ENCODE assay signal across 12 cellular contexts in genomic region chr16:4090476-4090875, GRCh38. TPM values are rescaled to one million over a fixed set of nuclear protein-coding genes. Genes with fewer than 3 reads are reported as not detected.
DNase-seq lines count a peak whose midpoint lies in the region; ATAC-seq and TF ChIP-seq lines count a peak whose summit lies in the region.
"Had no signal": no experiment of that assay in that cellular context is flagged by ENCODE, and none has a peak within 500 bp of the region (broad histone marks: within the 10 kb centered on the region; RNA-seq: fewer than 3 reads in every experiment).

No MANE protein-coding gene starts in this region.

- no peak overlapping the region for H2BK120ac ChIP-seq in H9 (ENCODE audit: low read depth, low read length, poor library complexity, severe bottlenecking)

- ATAC-seq in left lung: peak; percentile 49
- ATAC-seq in GM19452 (IDR thresholded peaks at IDR 0.05; ENCODE audit: unreplicated experiment): no peak
- ATAC-seq in GM21447 (IDR thresholded peaks at IDR 0.05; ENCODE audit: unreplicated experiment): no peak

- no peak for TF ChIP-seq CTCF in H9 (conservative IDR thresholded peaks at IDR 0.05)
- TF ChIP-seq CTCF in left lung (IDR thresholded peaks at IDR 0.05): no peak
- no peak for TF ChIP-seq CTCF in sigmoid colon (IDR thresholded peaks at IDR 0.05)

- no peaks in the 10 kb centered on the region for H3K23me2 ChIP-seq in H9 (ENCODE audit: insufficient read length, low read depth, low read length, poor library complexity, severe bottlenecking)

- H3K23ac ChIP-seq in H9 (ENCODE audit: insufficient read length, low read depth, low read length): no peak overlapping the region

- H2AFZ ChIP-seq in H9 (ENCODE audit: low read length): no peak overlapping the region

- H3K27me3 ChIP-seq in H9 (ENCODE audit: insufficient read depth, low read length) (no peaks in the 10 kb centered on the region), duodenal mucosa (ENCODE audit: control insufficient read depth in 1 of 2, insufficient read depth in 2 of 2, low read length in 2 of 2) (no peaks in the 10 kb centered on the region), left lung (no peaks in the 10 kb centered on the region), sigmoid colon (no peaks in the 10 kb centered on the region)
- H3K27me3 ChIP-seq: dorsolateral prefrontal cortex had no signal

- H3K56ac ChIP-seq in H9 (ENCODE audit: insufficient read length, low read depth, low read length): no peak overlapping the region

- H3K4me3 ChIP-seq in duodenal mucosa (ENCODE audit: low read depth in 1 of 2, low read length in 2 of 2) (peak overlapping the region; percentile 32 to 60), left lung (no peak overlapping the region), sigmoid colon (peak overlapping the region in 2 of 4 donors; percentile 19 to 21)

- H2BK12ac ChIP-seq in H9 (ENCODE audit: insufficient read length, low read depth, low read length): no peak overlapping the region

- no peak overlapping the region for H3K4me3 Mint-ChIP-seq in H9
- H3K4me3 Mint-ChIP-seq: CD4-positive, CD25-positive, alpha-beta regulatory T cell had no signal

- no peak overlapping the region for H3K18ac ChIP-seq in H9 (ENCODE audit: insufficient read length, low read depth, low read length)

- no peak overlapping the region for H2AK5ac ChIP-seq in H9 (ENCODE audit: insufficient read length, low read length)

- H3K36me3 Mint-ChIP-seq in H9 (ENCODE audit: insufficient read depth in 1 of 3, low read depth in 3 of 3): no peaks in the 10 kb centered on the region
- H3K36me3 Mint-ChIP-seq: CD4-positive, CD25-positive, alpha-beta regulatory T cell had no signal

- H2BK5ac ChIP-seq in H9 (ENCODE audit: insufficient read length, low read length): no peak overlapping the region

- H2BK20ac ChIP-seq in H9 (ENCODE audit: low read depth, low read length, poor library complexity, severe bottlenecking): no peak overlapping the region

- H3K4ac ChIP-seq in H9 (ENCODE audit: low read depth, low read length): no peak overlapping the region

- no peak overlapping the region for H3K9ac ChIP-seq in H9 (ENCODE audit: extremely low read depth, insufficient read length, low read length)
- peak overlapping the region in 1 of 2 donors; percentile 39 for H3K9ac ChIP-seq in duodenal mucosa (ENCODE audit: low read depth in 1 of 2, low read length in 2 of 2)
- H3K9ac ChIP-seq: SK-N-SH had no signal

- WGBS in H9 (ENCODE audit: extremely low coverage, insufficient read length, low lambda C conversion rate): no CpG with 5 or more reads among the region's 10 CpGs
- 2 to 3% methylated on average over 10 of the region's 10 CpGs for WGBS in sigmoid colon, 2 donors

- intact Hi-C loops in left lung (cut with DNase I): no loop called here
- intact Hi-C loops in sigmoid colon (cut with DNase I): no loop called here

- H3K27ac ChIP-seq in H9 (ENCODE audit: insufficient read length, low read depth, low read length) (no peak overlapping the region), duodenal mucosa (ENCODE audit: low read depth, low read length) (no peak overlapping the region), left lung (peak overlapping the region; percentile 62 to 63), sigmoid colon (peak overlapping the region; percentile 12 to 66 (median 62))

- H3K79me2 ChIP-seq in H9 (ENCODE audit: insufficient read depth, low read length): no peaks in the 10 kb centered on the region

- peaks cover 16 to 31% of the 10 kb centered on the region in 2 experiments for H3K4me1 Mint-ChIP-seq in H9

- TF ChIP-seq EP300 in sigmoid colon (IDR thresholded peaks at IDR 0.05): no peak

- DNase-seq in H9: no peak
- DNase-seq in left lung: peak in 1 of 2 donors; percentile 56
- no peak for DNase-seq in sigmoid colon
- DNase-seq in NCI-H82 treated with DMSO at 0.1 percent for 48 hours (lab: John Stamatoyannopoulos, UW; ENCODE audit: unreplicated experiment): no peak
- DNase-seq in activated naive CD4-positive, alpha-beta T cell (lab: John Stamatoyannopoulos, UW): no peak
- DNase-seq: CD4-positive, CD25-positive, alpha-beta regulatory T cell; NCI-H1048; SK-N-SH had no signal

- no peak overlapping the region for H3T11ph ChIP-seq in H9 (ENCODE audit: low read length)

- H4K20me1 ChIP-seq in H9 (ENCODE audit: control insufficient read depth, insufficient read depth, insufficient read length): peaks cover 2% of the 10 kb centered on the region

- H3K9me3 ChIP-seq in H9 (ENCODE audit: control insufficient read depth, low read depth, low read length) (no peaks in the 10 kb centered on the region), duodenal mucosa (ENCODE audit: control insufficient read depth in 1 of 2, low read length in 2 of 2) (no peaks in the 10 kb centered on the region), left lung (no peaks in the 10 kb centered on the region), sigmoid colon (no peaks in the 10 kb centered on the region)
- H3K9me3 ChIP-seq: SK-N-SH had no signal

- H2BK15ac ChIP-seq in H9 (ENCODE audit: low read depth, low read length): no peak overlapping the region

- H3K79me1 ChIP-seq in H9 (ENCODE audit: insufficient read depth, low read depth, low read length, poor library complexity, severe bottlenecking): no peaks in the 10 kb centered on the region

- H3K4me2 ChIP-seq in H9 (ENCODE audit: insufficient read depth, insufficient read length, low read length): no peak overlapping the region
- H3K4me2 ChIP-seq: SK-N-SH had no signal

- no peak overlapping the region for H4K8ac ChIP-seq in H9 (replicated peaks; ENCODE audit: insufficient read length, low read depth, low read length)

- no peak for TF ChIP-seq POLR2A in sigmoid colon (IDR thresholded peaks at IDR 0.05)

- H4K91ac ChIP-seq in H9 (ENCODE audit: insufficient read length, low read depth, low read length): no peak overlapping the region

- no peaks in the 10 kb centered on the region; the same call in 1 of the 2 replicates for H3K27me3 Mint-ChIP-seq in H9 (ENCODE audit: low read depth)

- H3K9me3 Mint-ChIP-seq in H9: no peaks in the 10 kb centered on the region; a peak in 1 of 5 replicates
- H3K9me3 Mint-ChIP-seq: CD4-positive, CD25-positive, alpha-beta regulatory T cell had no signal

- H4K5ac ChIP-seq in H9 (ENCODE audit: insufficient read length, low read depth, low read length): no peak overlapping the region

- H3K36me3 ChIP-seq in duodenal mucosa (ENCODE audit: control insufficient read depth in 1 of 2, insufficient read depth in 2 of 2, low read length in 2 of 2): no peaks in the 10 kb centered on the region
- no peaks in the 10 kb centered on the region for H3K36me3 ChIP-seq in left lung
- no peaks in the 10 kb centered on the region for H3K36me3 ChIP-seq in sigmoid colon

- H3K14ac ChIP-seq in H9 (ENCODE audit: insufficient read depth, low read length): no peak overlapping the region

- peak overlapping the region in 2 of 3 experiments; percentile 65 to 66; a peak in 2 of 7 replicates for H3K27ac Mint-ChIP-seq in H9
- H3K27ac Mint-ChIP-seq: CD4-positive, CD25-positive, alpha-beta regulatory T cell had no signal

- H3K4me1 ChIP-seq in H9 (ENCODE audit: insufficient read depth, low read length) (no peaks in the 10 kb centered on the region), duodenal mucosa (ENCODE audit: control insufficient read depth in 1 of 2, insufficient read depth in 2 of 2, low read length in 2 of 2) (peaks cover 18 to 19% of the 10 kb centered on the region in 2 donors), left lung (peaks cover 5 to 49% of the 10 kb centered on the region in 2 donors), sigmoid colon (peaks cover 0 to 47% (median 36%) of the 10 kb centered on the region in 4 donors)

RNA-seq across cellular contexts. Expression of gene ADCY9, which starts 25.8 kb away (rescaled TPM):
- 4.7 and 5.7 TPM in 2 replicates for total RNA-seq in H9 (2021)
- total RNA-seq in left lung: 10 to 100 TPM; 39.7 to 61.1 TPM
- 10 to 100 TPM; 12.5 to 28.0 (median 13.8) TPM for total RNA-seq in sigmoid colon
- 10 to 100 TPM in 1 of 3 donors, 1 to 10 TPM in 2; 1.8 to 11.9 (median 2.8) TPM for polyA plus RNA-seq in sigmoid colon

Comparison
In these comparisons a context has a peak if more than half of its experiments do, and no peak if none do; other contexts are left out.
1. H3K27ac ChIP-seq: peak in left lung (2 of 2) and sigmoid colon (4 of 4); none in H9 (single experiment) and duodenal mucosa (single experiment).
2. H3K4me3 ChIP-seq: peak in duodenal mucosa (2 of 2); none in left lung (0 of 2).